23 cellular contexts compared by ENCODE assay signal in the genomic region with DNA sequence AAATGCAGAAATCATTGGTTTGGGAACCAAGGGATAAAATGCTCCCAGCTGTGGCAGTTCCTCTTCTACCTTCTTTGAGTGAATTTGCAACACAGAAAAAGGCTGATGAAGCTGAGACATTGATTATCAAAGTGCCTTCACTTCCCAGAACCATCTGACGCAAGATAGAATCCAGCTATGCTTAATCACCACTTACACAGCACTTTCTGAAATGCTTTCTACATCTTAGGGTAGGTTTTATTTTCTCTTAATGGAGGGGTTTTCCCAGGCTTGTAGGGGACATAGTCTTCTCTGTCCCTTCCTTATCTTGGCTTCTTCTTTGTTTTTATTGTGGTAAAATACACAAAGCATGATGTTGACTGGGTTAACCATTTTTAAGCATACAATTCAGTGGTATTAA.
DNase-seq lines count a peak whose midpoint lies in the region; ATAC-seq, FAIRE-seq and TF ChIP-seq lines count a peak whose summit lies in the region.
"Had no signal": no experiment of that assay in that cellular context is flagged by ENCODE, and none has a peak within 500 bp of the region (broad histone marks: within the 10 kb centered on the region; RNA-seq: fewer than 3 reads in every experiment).

No MANE protein-coding gene starts in this region.

- H2AK5ac ChIP-seq in H1 (ENCODE audit: low read depth, low read length): no peak overlapping the region
- H2AK5ac ChIP-seq in mesenchymal stem cell (ENCODE audit: low read length, severe bottlenecking): no peak overlapping the region

- H4K91ac ChIP-seq in H1 (replicated peaks; ENCODE audit: insufficient read length, low read length): no peak overlapping the region
- no peak overlapping the region for H4K91ac ChIP-seq in mesenchymal stem cell (ENCODE audit: low read length)

- H2BK5ac ChIP-seq in H1 (ENCODE audit: low read depth, low read length) (no peak overlapping the region), mesenchymal stem cell (ENCODE audit: low read depth, low read length, poor library complexity, severe bottlenecking) (no peak overlapping the region)

- H3K9ac ChIP-seq in H1 (replicated peaks in 1 of 4; ENCODE audit: extremely low read depth in 1 of 4, low read depth in 3 of 4, low read length in 3 of 4) (no peak overlapping the region), mesenchymal stem cell (ENCODE audit: low read length) (no peak overlapping the region)

- intact Hi-C loops in tibial artery (cut with DNase I; ENCODE audit: low total_unique reads): no loop called here

- H3K56ac ChIP-seq in H1 (replicated peaks; ENCODE audit: insufficient read length, low read depth, low read length): no peak overlapping the region

- POLR2A ChIA-PET in H1 (lab: Charles Lee; ENCODE audit: partially characterized antibody): no interaction called here

- H3K4me2 ChIP-seq in H1 (ENCODE audit: insufficient read depth in 1 of 2, low read depth in 2 of 2, low read length in 2 of 2) (no peak overlapping the region), mesenchymal stem cell (ENCODE audit: low read length, poor library complexity, severe bottlenecking) (no peak overlapping the region)

- CTCF ChIA-PET in H1 (lab: Charles Lee; ENCODE audit: partially characterized antibody): no interaction called here

- no peak for FAIRE-seq in H1 (lab: Jason Lieb, UNC)
- FAIRE-seq: GM12891, pancreas had no signal

- H3K36me3 ChIP-seq in H1 (ENCODE audit: control insufficient read depth in 2 of 4, insufficient read depth in 4 of 4, low read length in 3 of 4) (no peaks in the 10 kb centered on the region), mesenchymal stem cell (ENCODE audit: control insufficient read depth in 1 of 2, insufficient read depth in 2 of 2, low read depth in 1 of 2, low read length in 2 of 2) (no peaks in the 10 kb centered on the region), tibial artery (no peaks in the 10 kb centered on the region), H7 (replicated peaks; ENCODE audit: control insufficient read depth, insufficient read depth, low read length) (no peaks in the 10 kb centered on the region)
- H3K36me3 ChIP-seq: breast epithelium, HAP-1, heart right ventricle, pancreas, SJCRH30 had no signal

- no peaks in the 10 kb centered on the region for H4K20me1 ChIP-seq in H1 (replicated peaks in 1 of 2; ENCODE audit: control insufficient read depth in 1 of 2, insufficient read depth in 2 of 2, low read length in 2 of 2)

- H2BK20ac ChIP-seq in H1 (ENCODE audit: low read length): no peak overlapping the region

- H3K79me2 ChIP-seq in H1 (ENCODE audit: control insufficient read depth in 1 of 2, insufficient read depth in 2 of 2, low read length in 2 of 2): no peaks in the 10 kb centered on the region

- ATAC-seq in HG03159 (IDR thresholded peaks at IDR 0.05; ENCODE audit: unreplicated experiment): no peak
- ATAC-seq: sciatic nerve had no signal

- H3K4me1 ChIP-seq in H1 (replicated peaks in 1 of 4; ENCODE audit: control insufficient read depth in 3 of 4, insufficient read depth in 4 of 4, low read length in 3 of 4) (no peaks in the 10 kb centered on the region), mesenchymal stem cell (ENCODE audit: control insufficient read depth, insufficient read depth, low read depth, low read length) (no peaks in the 10 kb centered on the region), tibial artery (no peaks in the 10 kb centered on the region)
- H3K4me1 ChIP-seq: breast epithelium, HAP-1, pancreas, SJCRH30 had no signal

- no peak for TF ChIP-seq POLR2A in H1 (IDR thresholded peaks at IDR 0.05; ENCODE audit: control extremely low read depth in 1 of 2, low read depth in 2 of 2, low read length in 2 of 2)

- TF ChIP-seq CTCF in H1 (IDR thresholded peaks at IDR 0.05; ENCODE audit: control extremely low read depth in 1 of 3, insufficient read depth in 1 of 3, low read depth in 1 of 3, low read length in 3 of 3): no peak
- no peak for TF ChIP-seq CTCF in tibial artery (IDR thresholded peaks at IDR 0.05)

- no peak overlapping the region for H2BK12ac ChIP-seq in H1 (ENCODE audit: low read depth, low read length)
- H2BK12ac ChIP-seq in mesenchymal stem cell (ENCODE audit: low read length in 2 of 2): no peak overlapping the region

- no peak overlapping the region for H3K27ac ChIP-seq in H1 (ENCODE audit: low read depth, low read length)
- no peak overlapping the region for H3K27ac ChIP-seq in mesenchymal stem cell (ENCODE audit: low read length, poor library complexity, severe bottlenecking)
- H3K27ac ChIP-seq in tibial artery: no peak overlapping the region
- H3K27ac ChIP-seq: breast epithelium, C4-2B, pancreas, SJCRH30 had no signal

- no peak overlapping the region for H3K23ac ChIP-seq in H1 (ENCODE audit: insufficient read length)
- no peak overlapping the region for H3K23ac ChIP-seq in mesenchymal stem cell (ENCODE audit: low read length in 2 of 2)

- H3K4me3 ChIP-seq in H1 (ENCODE audit: extremely low read depth in 1 of 4, insufficient read depth in 2 of 4, low read depth in 3 of 4, low read length in 4 of 4) (no peak overlapping the region), mesenchymal stem cell (ENCODE audit: insufficient read depth in 1 of 2, low read depth in 1 of 2, low read length in 2 of 2) (no peak overlapping the region), tibial artery (no peak overlapping the region), H7 (ENCODE audit: insufficient read depth, low read depth, low read length) (no peak overlapping the region)
- H3K4me3 ChIP-seq: breast epithelium, HAP-1, heart right ventricle, pancreas, SJCRH30 had no signal

- H3K79me1 ChIP-seq in H1 (ENCODE audit: low read depth, low read length) (no peaks in the 10 kb centered on the region), mesenchymal stem cell (replicated peaks; ENCODE audit: low read length, poor library complexity, severe bottlenecking) (no peaks in the 10 kb centered on the region)

- no peaks in the 10 kb centered on the region for H3K23me2 ChIP-seq in H1 (ENCODE audit: low read depth, low read length)

- H2AFZ ChIP-seq in H1 (ENCODE audit: low read length) (no peak overlapping the region), mesenchymal stem cell (ENCODE audit: low read depth, low read length) (no peak overlapping the region)

- H2BK120ac ChIP-seq in H1 (replicated peaks; ENCODE audit: low read depth, low read length) (no peak overlapping the region), mesenchymal stem cell (ENCODE audit: low read depth, low read length) (no peak overlapping the region)

- no peak overlapping the region for H4K8ac ChIP-seq in H1 (ENCODE audit: extremely low read depth, insufficient read depth, low read length)
- no peak overlapping the region for H4K8ac ChIP-seq in mesenchymal stem cell (ENCODE audit: low read length)

- H3K4ac ChIP-seq in H1 (replicated peaks; ENCODE audit: insufficient read length, low read depth, low read length) (no peak overlapping the region), mesenchymal stem cell (ENCODE audit: low read depth in 1 of 2, low read length in 2 of 2) (no peak overlapping the region)

- DNase-seq in GM03348 (ENCODE audit: low spot score) (peak; percentile 22), OCI-M1 (lab: John Stamatoyannopoulos, UW) (peak; percentile 58), H1 (ENCODE audit: low read depth in 1 of 2, low spot score in 2 of 2) (no peak), mesenchymal stem cell (peak; percentile 73), tibial artery (no peak), H7 (no peak), ecto neural progenitor cell (ENCODE audit: low spot score) (no peak)
- DNase-seq: activated CD4-positive, alpha-beta T cell treated with anti-CD3 and anti-CD28 coated beads for 1 hour; dermis blood vessel endothelial cell; DMS 273 treated with DMSO at 0.1 percent for 48 hours; GDM1; heart right ventricle; NCI-H774; pancreas; SJCRH30; stimulated activated CD4-positive, alpha-beta T cell treated with anti-CD3 and anti-CD28 coated beads, Interleukin-1b, Interleukin-23, amount 100 ng/mL, for 48 hours; T-helper 2 cell had no signal

- TF ChIP-seq RAD21 in H1 (IDR thresholded peaks at IDR 0.05 in 1 of 2, conservative IDR thresholded peaks at IDR 0.05 in 1 of 2; ENCODE audit: low read depth in 2 of 2, low read length in 2 of 2): no peak

- H3K18ac ChIP-seq in H1 (ENCODE audit: extremely low read depth, low read length) (no peak overlapping the region), mesenchymal stem cell (ENCODE audit: low read depth in 1 of 2, low read length in 2 of 2) (no peak overlapping the region)

- no peak overlapping the region for H3K14ac ChIP-seq in H1 (ENCODE audit: insufficient read length)
- H3K14ac ChIP-seq in mesenchymal stem cell (ENCODE audit: low read length in 2 of 2): no peak overlapping the region

- WGBS in H1 (ENCODE audit: extremely low coverage in 1 of 2, insufficient coverage in 1 of 2, insufficient read length in 1 of 2, insufficient replicate concordance in 2 of 2, low coverage in 1 of 2, low lambda C conversion rate in 2 of 2, missing lambda C conversion rate in 1 of 2), 2 experiments: 85% methylated on average over 1 of the region's 1 CpG; no CpG with 5 or more reads in 1 of the 2 experiments
- WGBS in mesenchymal stem cell: no CpG with 5 or more reads among the region's 1 CpG

- H3K27me3 ChIP-seq in H1 (replicated peaks in 1 of 4; ENCODE audit: control insufficient read depth in 3 of 4, extremely low read depth in 1 of 4, insufficient read depth in 3 of 4, low read length in 3 of 4): no peaks in the 10 kb centered on the region
- peaks cover 0 to 3% of the 10 kb centered on the region in 2 experiments for H3K27me3 ChIP-seq in mesenchymal stem cell (ENCODE audit: control insufficient read depth in 1 of 2, insufficient read depth in 1 of 2, low read length in 2 of 2)
- H3K27me3 ChIP-seq in tibial artery: no peaks in the 10 kb centered on the region
- H3K27me3 ChIP-seq in H7 (ENCODE audit: control insufficient read depth, insufficient read depth, low read length): no peaks in the 10 kb centered on the region
- H3K27me3 ChIP-seq: breast epithelium, heart right ventricle, pancreas, SJCRH30 had no signal

- H4K5ac ChIP-seq in H1 (ENCODE audit: insufficient read length, low read depth, low read length): no peak overlapping the region

- no peak for TF ChIP-seq EP300 in H1 (IDR thresholded peaks at IDR 0.05; ENCODE audit: borderline replicate concordance in 1 of 2, low read depth in 2 of 2, low read length in 2 of 2)

- no peaks in the 10 kb centered on the region for H3K9me3 ChIP-seq in H1 (ENCODE audit: insufficient read depth in 2 of 2, low read depth in 1 of 2, low read length in 1 of 2)
- H3K9me3 ChIP-seq in mesenchymal stem cell (ENCODE audit: control insufficient read depth, low read length): no peaks in the 10 kb centered on the region
- no peaks in the 10 kb centered on the region for H3K9me3 ChIP-seq in tibial artery
- H3K9me3 ChIP-seq: breast epithelium, HAP-1, heart right ventricle, pancreas, SJCRH30 had no signal

- no peak overlapping the region for H2BK15ac ChIP-seq in H1 (ENCODE audit: low read length)
- H2BK15ac ChIP-seq in mesenchymal stem cell (ENCODE audit: low read depth, poor library complexity, severe bottlenecking): no peak overlapping the region

TF ChIP-seq in H1, 55 proteins besides CTCF, POLR2A, EP300 and RAD21:
- TF ChIP-seq BACH1 (IDR thresholded peaks at IDR 0.05; ENCODE audit: low read length) (peak; percentile 65; the same call in 1 of the 2 replicates), HDAC2 (IDR thresholded peaks at IDR 0.05; ENCODE audit: borderline replicate concordance in 1 of 2, low read depth in 2 of 2, low read length in 2 of 2) (no peak)
TF ChIP-seq in H1: peak in this region for 1.

Comparison
In these comparisons a context has a peak if more than half of its experiments do, and no peak if none do; other contexts are left out.
1. DNase-seq: peak in GM03348 (single experiment), OCI-M1 (single experiment) and mesenchymal stem cell (single experiment); none in H1 (0 of 2), tibial artery (0 of 2), H7 (single experiment) and ecto neural progenitor cell (single experiment).